In the genomic region with DNA sequence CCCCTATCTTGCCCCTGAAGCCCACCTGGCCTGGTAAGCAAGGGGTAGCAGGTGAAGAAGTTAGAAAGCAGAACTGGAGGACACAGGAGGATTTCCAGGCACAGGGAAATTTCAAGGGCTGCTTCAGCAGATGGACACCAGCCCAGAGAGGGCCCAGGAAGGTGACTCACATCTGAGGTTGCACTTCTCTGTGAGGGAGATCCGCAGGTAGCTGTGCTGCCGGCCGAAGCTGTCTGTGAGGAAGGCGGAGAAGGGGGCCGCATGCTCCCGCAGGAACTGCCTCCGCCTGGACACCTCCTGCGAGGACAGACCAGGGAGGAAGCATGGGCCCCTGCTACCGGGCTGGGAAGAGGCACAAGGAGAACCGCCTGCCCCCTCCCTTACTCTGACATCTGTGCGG, we compare ENCODE assay signal across 2 cellular contexts.
TF ChIP-seq lines count a peak whose summit lies in the region.

No MANE protein-coding gene starts in this region.

TF ChIP-seq in SK-N-SH treated with all-trans-retinoic acid at 6 μM for 48 hours, 23 proteins besides CTCF, POLR2A, EP300 and RAD21 (continued from another document):
- TF ChIP-seq OSR1 (CRISPR knock-in tag; IDR thresholded peaks at IDR 0.05) (no peak), ZC3H10 (CRISPR knock-in tag; IDR thresholded peaks at IDR 0.05) (no peak), BACH2 (CRISPR knock-in tag; IDR thresholded peaks at IDR 0.05; ENCODE audit: borderline replicate concordance) (no peak), CSDC2 (CRISPR knock-in tag; IDR thresholded peaks at IDR 0.05) (no peak), ISL1 (CRISPR knock-in tag; IDR thresholded peaks at IDR 0.05) (no peak), TOX (CRISPR knock-in tag; IDR thresholded peaks at IDR 0.05; ENCODE audit: borderline replicate concordance) (no peak), GLIS3 (CRISPR knock-in tag; IDR thresholded peaks at IDR 0.05) (no peak), ZNF8 (CRISPR knock-in tag; IDR thresholded peaks at IDR 0.05) (no peak)

TF ChIP-seq in SK-N-SH, 30 proteins besides CTCF, POLR2A, EP300 and RAD21 (continued from another document):
- TF ChIP-seq, protein P1, sequence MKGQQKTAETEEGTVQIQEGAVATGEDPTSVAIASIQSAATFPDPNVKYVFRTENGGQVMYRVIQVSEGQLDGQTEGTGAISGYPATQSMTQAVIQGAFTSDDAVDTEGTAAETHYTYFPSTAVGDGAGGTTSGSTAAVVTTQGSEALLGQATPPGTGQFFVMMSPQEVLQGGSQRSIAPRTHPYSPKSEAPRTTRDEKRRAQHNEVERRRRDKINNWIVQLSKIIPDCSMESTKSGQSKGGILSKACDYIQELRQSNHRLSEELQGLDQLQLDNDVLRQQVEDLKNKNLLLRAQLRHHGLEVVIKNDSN (IDR thresholded peaks at IDR 0.05; ENCODE audit: borderline replicate concordance, low read depth) = no peak
